Comparison of ENCODE assay signal across 1 cellular context in the genomic region with DNA sequence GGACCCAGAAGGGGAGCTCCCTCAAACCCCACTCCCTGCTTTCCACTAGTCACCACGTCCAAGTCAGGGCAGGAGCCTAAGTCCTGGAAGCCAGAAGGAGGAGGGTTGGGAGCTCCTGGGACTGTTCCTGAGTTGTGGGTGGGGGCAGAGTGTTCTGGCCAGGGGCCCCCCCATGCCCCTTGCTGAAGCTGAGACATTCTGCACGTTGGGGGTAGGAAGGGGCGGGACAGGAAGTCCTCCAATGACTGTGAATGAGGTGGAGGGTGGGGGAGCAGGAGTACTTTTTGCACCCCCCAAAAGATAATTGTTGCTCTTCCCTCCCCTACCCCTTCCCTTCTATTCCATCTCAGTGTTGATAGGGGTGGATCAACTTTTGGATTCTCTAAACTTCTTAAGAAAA.
TF ChIP-seq lines count a peak whose summit lies in the region.

No MANE protein-coding gene starts in this region.

TF ChIP-seq in HepG2, 621 proteins besides CTCF, POLR2A, EP300 and RAD21:
- TF ChIP-seq ZNF605 (CRISPR knock-in tag; IDR thresholded peaks at IDR 0.05): 0 out of 2 replicates have a peak, but pooled peaks have one; percentile 25
- TF ChIP-seq KAT2B (IDR thresholded peaks at IDR 0.05; ENCODE audit: borderline replicate concordance, low read depth, low read length): no peak
- no peak for TF ChIP-seq ZSCAN21 (CRISPR knock-in tag; IDR thresholded peaks at IDR 0.05; ENCODE audit: borderline replicate concordance)
- TF ChIP-seq ZXDC (CRISPR knock-in tag; IDR thresholded peaks at IDR 0.05): no peak
- no peak for TF ChIP-seq ZFP36L2 (CRISPR knock-in tag; IDR thresholded peaks at IDR 0.05)
TF ChIP-seq in HepG2: peak in this region for 1.
